6 cellular contexts compared by ENCODE assay signal in the genomic region with DNA sequence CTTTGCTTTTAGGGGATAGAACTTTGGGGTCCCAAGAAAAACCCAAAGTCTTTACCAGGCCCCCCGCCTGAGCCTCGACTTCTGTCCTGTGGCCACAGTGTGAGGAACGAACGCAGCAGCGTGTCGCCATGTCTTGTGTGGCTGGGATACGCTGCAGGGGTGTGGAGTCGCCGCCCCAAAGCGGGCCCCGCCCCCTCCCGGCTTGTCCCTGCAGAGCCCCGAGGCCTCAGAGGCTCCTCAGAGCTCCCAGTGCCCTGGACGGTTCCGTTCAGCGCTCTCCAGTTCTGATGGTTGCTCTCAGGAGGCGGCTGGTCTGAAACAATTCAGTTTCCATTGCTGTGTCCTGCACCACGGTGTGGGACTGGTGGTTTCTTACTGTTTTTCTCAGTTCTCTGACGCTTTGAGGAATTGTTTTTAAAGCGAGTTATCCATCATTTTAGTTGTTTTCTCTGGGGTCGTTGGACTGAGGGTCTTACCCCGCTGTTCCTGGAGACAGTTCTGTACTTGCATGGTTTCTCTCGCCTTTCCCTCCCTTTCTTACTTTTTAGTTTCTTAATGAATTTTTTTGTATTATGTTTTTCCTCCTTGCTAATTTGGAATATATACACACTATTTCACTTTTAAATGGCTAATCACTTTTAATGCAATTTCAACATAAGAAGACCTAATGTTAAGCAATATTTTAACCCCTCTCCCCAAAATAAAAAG. TPM values are rescaled to one million over a fixed set of nuclear protein-coding genes. Genes with fewer than 3 reads are reported as not detected.
DNase-seq lines count a peak whose midpoint lies in the region; ATAC-seq and TF ChIP-seq lines count a peak whose summit lies in the region.

No MANE protein-coding gene starts in this region.

- H3K4me1 Mint-ChIP-seq in stimulated activated effector memory CD8-positive, alpha-beta T cell treated with anti-CD3 and anti-CD28 coated beads, Interleukin-12 subunit alpha, Interleukin-12 subunit beta, amount 100 ng/mL, for 72 hours = peaks cover 20% of the 10 kb centered on the region

- no peaks in the 10 kb centered on the region for H4K20me1 ChIP-seq in SK-N-SH (ENCODE audit: insufficient read depth)

- ATAC-seq in stimulated activated effector memory CD8-positive, alpha-beta T cell treated with anti-CD3 and anti-CD28 coated beads, Interleukin-12 subunit alpha, Interleukin-12 subunit beta, amount 100 ng/mL, for 72 hours = peak; percentile 56
- ATAC-seq in HG02642 (IDR thresholded peaks at IDR 0.05; ENCODE audit: poor library complexity, unreplicated experiment) = no peak

- TF ChIP-seq EP300 in SK-N-SH (IDR thresholded peaks at IDR 0.05; ENCODE audit: borderline replicate concordance in 1 of 2, low read depth in 1 of 2, low read length in 1 of 2) = no peak

- peak overlapping the region; percentile 79 for H3K4me3 Mint-ChIP-seq in stimulated activated effector memory CD8-positive, alpha-beta T cell treated with anti-CD3 and anti-CD28 coated beads, Interleukin-12 subunit alpha, Interleukin-12 subunit beta, amount 100 ng/mL, for 72 hours

- no peaks in the 10 kb centered on the region for H3F3A ChIP-seq in SK-N-SH (replicated peaks; ENCODE audit: insufficient read depth)

- H3K4me1 ChIP-seq in iPS-15b (ENCODE audit: control insufficient read depth, insufficient read depth, low read length) (peaks cover 3% of the 10 kb centered on the region), SK-N-SH (ENCODE audit: control insufficient read depth in 1 of 2, insufficient read depth in 2 of 2, low read depth in 1 of 2, low read length in 1 of 2) (peaks cover 10 to 17% of the 10 kb centered on the region in 2 experiments; a peak in 1 of 4 replicates)

- no peaks in the 10 kb centered on the region for H3K9me3 ChIP-seq in iPS-15b (ENCODE audit: control insufficient read depth, insufficient read depth, low read length)
- no peaks in the 10 kb centered on the region for H3K9me3 ChIP-seq in SK-N-SH

- H3K79me2 ChIP-seq in SK-N-SH (ENCODE audit: insufficient read depth) = peaks cover 7% of the 10 kb centered on the region

- H3K27ac Mint-ChIP-seq in stimulated activated effector memory CD8-positive, alpha-beta T cell treated with anti-CD3 and anti-CD28 coated beads, Interleukin-12 subunit alpha, Interleukin-12 subunit beta, amount 100 ng/mL, for 72 hours = no peak overlapping the region

- H3K9me2 ChIP-seq in SK-N-SH = no peaks in the 10 kb centered on the region

- 97% methylated on average over 16 of the region's 23 CpGs for WGBS in SK-N-SH (ENCODE audit: low lambda C conversion rate)

- peak; percentile 73 for DNase-seq in HEK293T (ENCODE audit: extremely low spot score)
- peak; percentile 63 for DNase-seq in activated T-cell treated with anti-CD3 and anti-CD28 coated beads for 1 hour (ENCODE audit: low read depth)
- DNase-seq in stimulated activated effector memory CD8-positive, alpha-beta T cell treated with anti-CD3 and anti-CD28 coated beads, Interleukin-12 subunit alpha, Interleukin-12 subunit beta, amount 100 ng/mL, for 72 hours (ENCODE audit: low spot score in 2 of 2) = peak; percentile 48 to 74
- no peak for DNase-seq in SK-N-SH

- H3K36me3 Mint-ChIP-seq in stimulated activated effector memory CD8-positive, alpha-beta T cell treated with anti-CD3 and anti-CD28 coated beads, Interleukin-12 subunit alpha, Interleukin-12 subunit beta, amount 100 ng/mL, for 72 hours = no peaks in the 10 kb centered on the region

- H3K9me3 Mint-ChIP-seq in stimulated activated effector memory CD8-positive, alpha-beta T cell treated with anti-CD3 and anti-CD28 coated beads, Interleukin-12 subunit alpha, Interleukin-12 subunit beta, amount 100 ng/mL, for 72 hours = no peaks in the 10 kb centered on the region

- H3K27ac ChIP-seq in SK-N-SH (ENCODE audit: low read depth in 2 of 2, low read length in 1 of 2) = no peak overlapping the region

- TF ChIP-seq CTCF in SK-N-SH (IDR thresholded peaks at IDR 0.05) = no peak

- H3K36me3 ChIP-seq in iPS-15b (ENCODE audit: control insufficient read depth, insufficient read depth, low read length) (peaks cover 3% of the 10 kb centered on the region), SK-N-SH (replicated peaks in 1 of 2; ENCODE audit: control insufficient read depth in 1 of 2, insufficient read depth in 2 of 2, low read length in 1 of 2) (peaks cover 0 to 7% of the 10 kb centered on the region in 2 experiments)

- H2AFZ ChIP-seq in SK-N-SH (ENCODE audit: low read depth) = no peak overlapping the region

- H3K9ac ChIP-seq in iPS-15b (ENCODE audit: low read depth, low read length) (no peak overlapping the region), SK-N-SH (no peak overlapping the region)

- CTCF ChIA-PET in HEK293T (lab: Yijun Ruan, JAX) = no interaction called here
- CTCF ChIA-PET in SK-N-SH (lab: Yijun Ruan, JAX) = no interaction called here

- H3K27me3 ChIP-seq in iPS-15b (ENCODE audit: control insufficient read depth, insufficient read depth, low read length) (peaks cover 15% of the 10 kb centered on the region), SK-N-SH (ENCODE audit: insufficient read depth) (no peaks in the 10 kb centered on the region)

- H3K4me2 ChIP-seq in SK-N-SH = no peak overlapping the region

- H3K4me3 ChIP-seq in iPS-15b (ENCODE audit: low read depth, low read length) = peak overlapping the region; percentile 9
- no peak overlapping the region for H3K4me3 ChIP-seq in SK-N-SH (ENCODE audit: low read depth in 2 of 2, low read length in 1 of 2)

- POLR2A ChIA-PET in HEK293T (lab: Yijun Ruan, JAX) (no interaction called here), SK-N-SH (lab: Yijun Ruan, JAX) (no interaction called here)

- no peak for TF ChIP-seq RAD21 in SK-N-SH (IDR thresholded peaks at IDR 0.05; ENCODE audit: low read length)

TF ChIP-seq in HEK293T, 16 proteins besides CTCF, POLR2A, EP300 and RAD21:
- TF ChIP-seq, protein P1, sequence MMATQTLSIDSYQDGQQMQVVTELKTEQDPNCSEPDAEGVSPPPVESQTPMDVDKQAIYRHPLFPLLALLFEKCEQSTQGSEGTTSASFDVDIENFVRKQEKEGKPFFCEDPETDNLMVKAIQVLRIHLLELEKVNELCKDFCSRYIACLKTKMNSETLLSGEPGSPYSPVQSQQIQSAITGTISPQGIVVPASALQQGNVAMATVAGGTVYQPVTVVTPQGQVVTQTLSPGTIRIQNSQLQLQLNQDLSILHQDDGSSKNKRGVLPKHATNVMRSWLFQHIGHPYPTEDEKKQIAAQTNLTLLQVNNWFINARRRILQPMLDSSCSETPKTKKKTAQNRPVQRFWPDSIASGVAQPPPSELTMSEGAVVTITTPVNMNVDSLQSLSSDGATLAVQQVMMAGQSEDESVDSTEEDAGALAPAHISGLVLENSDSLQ (IDR thresholded peaks at IDR 0.05) = no peak
- TF ChIP-seq NFRKB (IDR thresholded peaks at IDR 0.05) = no peak
- TF ChIP-seq ZNF384 (IDR thresholded peaks at IDR 0.05) = no peak
- TF ChIP-seq FOXK2 (IDR thresholded peaks at IDR 0.05) = no peak
- TF ChIP-seq SP1 (IDR thresholded peaks at IDR 0.05) = no peak
- no peak for TF ChIP-seq SUZ12 (IDR thresholded peaks at IDR 0.05)
- TF ChIP-seq ARNT (IDR thresholded peaks at IDR 0.05) = no peak
- no peak for TF ChIP-seq HDGF (IDR thresholded peaks at IDR 0.05; ENCODE audit: borderline replicate concordance)

TF ChIP-seq in SK-N-SH, 30 proteins besides CTCF, POLR2A, EP300 and RAD21 (continues in another document):
- no peak for TF ChIP-seq TEAD4 (IDR thresholded peaks at IDR 0.05; ENCODE audit: borderline replicate concordance, insufficient read depth)
- no peak for TF ChIP-seq RCOR1 (IDR thresholded peaks at IDR 0.05; ENCODE audit: low read length)
- TF ChIP-seq, protein P2, sequence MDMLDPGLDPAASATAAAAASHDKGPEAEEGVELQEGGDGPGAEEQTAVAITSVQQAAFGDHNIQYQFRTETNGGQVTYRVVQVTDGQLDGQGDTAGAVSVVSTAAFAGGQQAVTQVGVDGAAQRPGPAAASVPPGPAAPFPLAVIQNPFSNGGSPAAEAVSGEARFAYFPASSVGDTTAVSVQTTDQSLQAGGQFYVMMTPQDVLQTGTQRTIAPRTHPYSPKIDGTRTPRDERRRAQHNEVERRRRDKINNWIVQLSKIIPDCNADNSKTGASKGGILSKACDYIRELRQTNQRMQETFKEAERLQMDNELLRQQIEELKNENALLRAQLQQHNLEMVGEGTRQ (IDR thresholded peaks at IDR 0.05; ENCODE audit: borderline replicate concordance, low read depth, low read length) = no peak
- no peak for TF ChIP-seq RFX5 (IDR thresholded peaks at IDR 0.05; ENCODE audit: low read length)
- TF ChIP-seq FOXJ3 (CRISPR knock-in tag; IDR thresholded peaks at IDR 0.05) = no peak
- no peak for TF ChIP-seq TCF12 (IDR thresholded peaks at IDR 0.05)
- TF ChIP-seq, protein P3, sequence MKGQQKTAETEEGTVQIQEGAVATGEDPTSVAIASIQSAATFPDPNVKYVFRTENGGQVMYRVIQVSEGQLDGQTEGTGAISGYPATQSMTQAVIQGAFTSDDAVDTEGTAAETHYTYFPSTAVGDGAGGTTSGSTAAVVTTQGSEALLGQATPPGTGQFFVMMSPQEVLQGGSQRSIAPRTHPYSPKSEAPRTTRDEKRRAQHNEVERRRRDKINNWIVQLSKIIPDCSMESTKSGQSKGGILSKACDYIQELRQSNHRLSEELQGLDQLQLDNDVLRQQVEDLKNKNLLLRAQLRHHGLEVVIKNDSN (IDR thresholded peaks at IDR 0.05; ENCODE audit: borderline replicate concordance, low read depth) = no peak
- no peak for TF ChIP-seq NRF1 (IDR thresholded peaks at IDR 0.05; ENCODE audit: low read depth, low read length)
- TF ChIP-seq GATA2 (CRISPR knock-in tag; IDR thresholded peaks at IDR 0.05) = no peak
- no peak for TF ChIP-seq MEF2A (IDR thresholded peaks at IDR 0.05; ENCODE audit: borderline replicate concordance, low read depth)

RNA-seq across cellular contexts. Expression of a gene that starts 1.6 kb away (rescaled TPM):
- polyA plus RNA-seq in SK-N-SH (2012; rRNA removed) = 24.4 and 32.1 TPM in 2 replicates
- 5.1 and 7.1 TPM in 2 replicates for polyA plus RNA-seq in SK-N-SH (2012; cell fraction: cytosol; rRNA removed)
- 333 and 514 TPM in 2 replicates for polyA plus RNA-seq in SK-N-SH (2012; cell fraction: nucleus; rRNA removed)

RNA-seq across cellular contexts. Expression of a gene that starts 7.9 kb away (rescaled TPM):
- polyA plus RNA-seq in SK-N-SH (2012; rRNA removed) = 0.05 and 0.08 TPM in 2 replicates
- 0.04 and 0.13 TPM in 2 replicates for polyA plus RNA-seq in SK-N-SH (2012; cell fraction: cytosol; rRNA removed)
- 0.48 and 0.63 TPM in 2 replicates for polyA plus RNA-seq in SK-N-SH (2012; cell fraction: nucleus; rRNA removed)

RNA-seq across cellular contexts. Expression of a gene that starts 11.9 kb away (rescaled TPM):
- 10.9 and 11.5 TPM in 2 replicates for polyA plus RNA-seq in SK-N-SH (2012; rRNA removed)
- polyA plus RNA-seq in SK-N-SH (2012; cell fraction: cytosol; rRNA removed) = 3.3 and 6.8 TPM in 2 replicates
- 50.0 and 64.3 TPM in 2 replicates for polyA plus RNA-seq in SK-N-SH (2012; cell fraction: nucleus; rRNA removed)

RNA-seq across cellular contexts. Expression of a gene that starts 26.1 kb away (rescaled TPM):
- polyA plus RNA-seq in SK-N-SH (2012; rRNA removed) = 18.9 and 22.5 TPM in 2 replicates
- polyA plus RNA-seq in SK-N-SH (2012; cell fraction: cytosol; rRNA removed) = 11.5 and 26.0 TPM in 2 replicates
- polyA plus RNA-seq in SK-N-SH (2012; cell fraction: nucleus; rRNA removed) = 32.3 and 42.1 TPM in 2 replicates

RNA-seq across cellular contexts. Expression of a gene that starts 53.0 kb away (rescaled TPM):
- 43.1 and 54.2 TPM in 2 replicates for polyA plus RNA-seq in SK-N-SH (2012; rRNA removed)
- 12.9 and 16.8 TPM in 2 replicates for polyA plus RNA-seq in SK-N-SH (2012; cell fraction: cytosol; rRNA removed)
- polyA plus RNA-seq in SK-N-SH (2012; cell fraction: nucleus; rRNA removed) = 280 and 427 TPM in 2 replicates
